26 cellular contexts compared by ENCODE assay signal in the genomic region with DNA sequence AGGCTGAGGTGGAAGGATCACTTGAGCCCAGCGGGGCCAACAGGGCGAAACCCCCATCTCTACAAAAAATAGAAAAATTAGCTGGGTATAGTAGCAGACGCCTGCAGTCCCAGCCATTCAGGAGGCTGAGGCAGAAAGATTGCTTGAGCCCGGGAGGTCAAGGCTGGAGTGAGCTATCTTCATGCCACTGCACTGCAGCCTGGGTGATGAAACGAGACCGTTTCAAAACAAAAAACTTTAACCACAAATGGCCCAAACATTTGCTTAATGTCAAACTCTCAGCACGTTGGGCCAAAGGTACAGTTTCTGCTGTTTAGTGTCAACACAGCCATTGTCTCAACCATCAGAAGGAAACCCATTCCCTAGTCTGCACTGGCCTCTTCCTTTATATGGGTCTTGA.
DNase-seq lines count a peak whose midpoint lies in the region; ATAC-seq, FAIRE-seq and TF ChIP-seq lines count a peak whose summit lies in the region.
"Had no signal": no experiment of that assay in that cellular context is flagged by ENCODE, and none has a peak within 500 bp of the region (broad histone marks: within the 10 kb centered on the region; RNA-seq: fewer than 3 reads in every experiment).

No MANE protein-coding gene starts in this region.

- no peak for TF ChIP-seq RAD21 in HepG2 (CRISPR knock-in tag; IDR thresholded peaks at IDR 0.05)

- TF ChIP-seq EP300 in HepG2 (IDR thresholded peaks at IDR 0.05; ENCODE audit: low read depth in 2 of 2, low read length in 2 of 2) (peak in 1 of 2 experiments; percentile 40; a peak in 1 of 4 replicates), HepG2 (CRISPR knock-in tag; IDR thresholded peaks at IDR 0.05; ENCODE audit: borderline replicate concordance) (no peak)

- POLR2A ChIA-PET in HepG2 (lab: Yijun Ruan, JAX), result no interaction called here

- in situ Hi-C loops in HepG2 (cut with HindIII; ENCODE audit: extremely low pct_ligation_motif_present, low pct_unique_long_range_greater_than_20kb), result no loop called here

- no peak overlapping the region for H3K9ac ChIP-seq in HepG2 (ENCODE audit: insufficient read depth, low read depth, low read length)
- H3K9ac ChIP-seq: BLaER1 treated with 17β-estradiol and CSF1 and Interleukin-3, amounts not matched to agents 10 nM and 100 nM had no signal

- H3K36me3 ChIP-seq in HepG2 (replicated peaks in 1 of 2; ENCODE audit: control insufficient read depth in 1 of 2, insufficient read depth in 2 of 2, low read length in 2 of 2), result no peaks in the 10 kb centered on the region
- H3K36me3 ChIP-seq in right lobe of liver, result no peaks in the 10 kb centered on the region
- H3K36me3 ChIP-seq: BLaER1 treated with 17β-estradiol and CSF1 and Interleukin-3, amounts not matched to agents 10 nM and 100 nM; HAP-1 had no signal

- TF ChIP-seq POLR2A in HepG2 (IDR thresholded peaks at IDR 0.05; ENCODE audit: insufficient read depth in 1 of 2, low read depth in 2 of 2, low read length in 2 of 2) (no peak), right lobe of liver (IDR thresholded peaks at IDR 0.05) (no peak)

- H3K9me3 ChIP-seq in HepG2 (ENCODE audit: low read length) (no peaks in the 10 kb centered on the region), right lobe of liver (no peaks in the 10 kb centered on the region)
- H3K9me3 ChIP-seq: A549; BE2C; BLaER1 treated with 17β-estradiol and CSF1 and Interleukin-3, amounts not matched to agents 10 nM and 100 nM; HAP-1 had no signal

- peak; percentile 59 for ATAC-seq in HepG2
- ATAC-seq in right lobe of liver, result no peak
- ATAC-seq: A549 had no signal

- peaks cover 23% of the 10 kb centered on the region for H3K4me1 ChIP-seq in HepG2 (ENCODE audit: insufficient read depth, low read length)
- H3K4me1 ChIP-seq in right lobe of liver, result no peaks in the 10 kb centered on the region
- H3K4me1 ChIP-seq: A549, HAP-1 had no signal

- 3% methylated on average over 6 of the region's 7 CpGs for WGBS in HepG2 (ENCODE audit: low lambda C conversion rate)
- WGBS in right lobe of liver (ENCODE audit: insufficient coverage, low coverage, low lambda C conversion rate, missing lambda C conversion rate), result 59% methylated on average over 6 of the region's 7 CpGs

- H3K4me2 ChIP-seq in HepG2 (ENCODE audit: low read depth, low read length), result no peak overlapping the region
- H3K4me2 ChIP-seq: A549; BLaER1 treated with 17β-estradiol and CSF1 and Interleukin-3, amounts not matched to agents 10 nM and 100 nM had no signal

- H3K79me2 ChIP-seq in HepG2 (ENCODE audit: insufficient read depth, low read length), result no peaks in the 10 kb centered on the region

- no peak overlapping the region for H3K27ac ChIP-seq in HepG2 (ENCODE audit: extremely low read length, insufficient read depth, low read length)
- no peak overlapping the region for H3K27ac ChIP-seq in right lobe of liver
- H3K27ac ChIP-seq: A549; BLaER1 treated with 17β-estradiol and CSF1 and Interleukin-3, amounts not matched to agents 10 nM and 100 nM had no signal

- H3K4me3 ChIP-seq in HepG2 (replicated peaks in 1 of 3; ENCODE audit: insufficient read depth in 1 of 3, low read depth in 2 of 3, low read length in 3 of 3) (no peak overlapping the region), right lobe of liver (no peak overlapping the region)
- H3K4me3 ChIP-seq: A549; BLaER1 treated with 17β-estradiol and CSF1 and Interleukin-3, amounts not matched to agents 10 nM and 100 nM; HAP-1 had no signal

- FAIRE-seq in HepG2 (lab: Jason Lieb, UNC) (no peak), GM19239 (lab: Jason Lieb, UNC) (no peak)
- FAIRE-seq: A549, D721Med, GM12891, GM18507, H54 had no signal

- CTCF ChIA-PET in HepG2 (lab: Yijun Ruan, JAX; ENCODE audit: low intra/inter-chr PET ratio, low total read pairs), result no interaction called here

- H3K27me3 ChIP-seq in HepG2 (ENCODE audit: control insufficient read depth in 1 of 2, insufficient read depth in 2 of 2, low read length in 2 of 2), result peaks cover 0 to 26% of the 10 kb centered on the region in 2 experiments; a peak in 2 of 5 replicates
- no peaks in the 10 kb centered on the region for H3K27me3 ChIP-seq in right lobe of liver
- H3K27me3 ChIP-seq: BE2C had no signal

- H2AFZ ChIP-seq in HepG2 (ENCODE audit: low read length), result no peak overlapping the region

- no TSS peak for BruUV-seq in HepG2 (replicated peaks; lab: Mats Ljungman, UMichigan)

- H4K20me1 ChIP-seq in HepG2 (ENCODE audit: insufficient read depth, low read length), result no peaks in the 10 kb centered on the region
- H4K20me1 ChIP-seq: BLaER1 treated with 17β-estradiol and CSF1 and Interleukin-3, amounts not matched to agents 10 nM and 100 nM had no signal

- intact Hi-C loops in HepG2 (cut with micrococcal nuclease; ENCODE audit: unreplicated experiment), result no loop called here
- intact Hi-C loops in right lobe of liver (cut with DNase I), result no loop called here

- DNase-seq in HepG2 (ENCODE audit: low spot score), result peak; percentile 13
- no peak for DNase-seq in right lobe of liver
- DNase-seq in NOMO-1 (lab: John Stamatoyannopoulos, UW; ENCODE audit: unreplicated experiment in 2 of 2), result peak; percentile 51 to 70
- DNase-seq in amniotic epithelial cell (ENCODE audit: low read depth), result peak; percentile 40
- DNase-seq in GM19239 (ENCODE audit: insufficient read length, low spot score), result no peak
- DNase-seq in effector CD8-positive, alpha-beta T cell (lab: John Stamatoyannopoulos, UW), result no peak
- DNase-seq in NCI-H69 (lab: John Stamatoyannopoulos, UW), result no peak
- DNase-seq: 8988T; ACHN; AML-193; BE2C; CD4-positive, alpha-beta T cell; CD8-positive, alpha-beta memory T cell; DMS 273 treated with DMSO at 0.1 percent for 48 hours; DMS79; EL; GF-D8; GOT3; HFFc6 had no signal

- TF ChIP-seq CTCF in HepG2 (CRISPR knock-in tag; IDR thresholded peaks at IDR 0.05), result no peak
- TF ChIP-seq CTCF in right lobe of liver (IDR thresholded peaks at IDR 0.05), result no peak

TF ChIP-seq in HepG2, 621 proteins besides CTCF, POLR2A, EP300 and RAD21 (continues in another document):
- no peak for TF ChIP-seq SOX6 (IDR thresholded peaks at IDR 0.05)
- TF ChIP-seq SOX6 (CRISPR knock-in tag; IDR thresholded peaks at IDR 0.05), result peak; percentile 60; the same call in 1 of the 2 replicates
- TF ChIP-seq, protein P1, sequence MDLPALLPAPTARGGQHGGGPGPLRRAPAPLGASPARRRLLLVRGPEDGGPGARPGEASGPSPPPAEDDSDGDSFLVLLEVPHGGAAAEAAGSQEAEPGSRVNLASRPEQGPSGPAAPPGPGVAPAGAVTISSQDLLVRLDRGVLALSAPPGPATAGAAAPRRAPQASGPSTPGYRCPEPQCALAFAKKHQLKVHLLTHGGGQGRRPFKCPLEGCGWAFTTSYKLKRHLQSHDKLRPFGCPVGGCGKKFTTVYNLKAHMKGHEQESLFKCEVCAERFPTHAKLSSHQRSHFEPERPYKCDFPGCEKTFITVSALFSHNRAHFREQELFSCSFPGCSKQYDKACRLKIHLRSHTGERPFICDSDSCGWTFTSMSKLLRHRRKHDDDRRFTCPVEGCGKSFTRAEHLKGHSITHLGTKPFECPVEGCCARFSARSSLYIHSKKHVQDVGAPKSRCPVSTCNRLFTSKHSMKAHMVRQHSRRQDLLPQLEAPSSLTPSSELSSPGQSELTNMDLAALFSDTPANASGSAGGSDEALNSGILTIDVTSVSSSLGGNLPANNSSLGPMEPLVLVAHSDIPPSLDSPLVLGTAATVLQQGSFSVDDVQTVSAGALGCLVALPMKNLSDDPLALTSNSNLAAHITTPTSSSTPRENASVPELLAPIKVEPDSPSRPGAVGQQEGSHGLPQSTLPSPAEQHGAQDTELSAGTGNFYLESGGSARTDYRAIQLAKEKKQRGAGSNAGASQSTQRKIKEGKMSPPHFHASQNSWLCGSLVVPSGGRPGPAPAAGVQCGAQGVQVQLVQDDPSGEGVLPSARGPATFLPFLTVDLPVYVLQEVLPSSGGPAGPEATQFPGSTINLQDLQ (CRISPR knock-in tag; IDR thresholded peaks at IDR 0.05), result no peak
- TF ChIP-seq MIER3 (CRISPR knock-in tag; IDR thresholded peaks at IDR 0.05; ENCODE audit: borderline replicate concordance), result no peak
- no peak for TF ChIP-seq HOXD1 (CRISPR knock-in tag; IDR thresholded peaks at IDR 0.05)
- TF ChIP-seq YEATS4 (CRISPR knock-in tag; IDR thresholded peaks at IDR 0.05; ENCODE audit: borderline replicate concordance), result no peak
- TF ChIP-seq FOXA1 (IDR thresholded peaks at IDR 0.05), result no peak
- 0 out of 2 replicates have a peak, but pooled peaks have one; percentile 31 for TF ChIP-seq FOXA1 (CRISPR knock-in tag; IDR thresholded peaks at IDR 0.05)
- no peak for TF ChIP-seq ZNF207 (IDR thresholded peaks at IDR 0.05; ENCODE audit: borderline replicate concordance)
- TF ChIP-seq MBD4 (IDR thresholded peaks at IDR 0.05; ENCODE audit: borderline replicate concordance, low read length), result no peak
- TF ChIP-seq, protein P2, sequence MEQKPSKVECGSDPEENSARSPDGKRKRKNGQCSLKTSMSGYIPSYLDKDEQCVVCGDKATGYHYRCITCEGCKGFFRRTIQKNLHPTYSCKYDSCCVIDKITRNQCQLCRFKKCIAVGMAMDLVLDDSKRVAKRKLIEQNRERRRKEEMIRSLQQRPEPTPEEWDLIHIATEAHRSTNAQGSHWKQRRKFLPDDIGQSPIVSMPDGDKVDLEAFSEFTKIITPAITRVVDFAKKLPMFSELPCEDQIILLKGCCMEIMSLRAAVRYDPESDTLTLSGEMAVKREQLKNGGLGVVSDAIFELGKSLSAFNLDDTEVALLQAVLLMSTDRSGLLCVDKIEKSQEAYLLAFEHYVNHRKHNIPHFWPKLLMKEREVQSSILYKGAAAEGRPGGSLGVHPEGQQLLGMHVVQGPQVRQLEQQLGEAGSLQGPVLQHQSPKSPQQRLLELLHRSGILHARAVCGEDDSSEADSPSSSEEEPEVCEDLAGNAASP (CRISPR knock-in tag; IDR thresholded peaks at IDR 0.05; ENCODE audit: borderline replicate concordance), result no peak
- TF ChIP-seq ZNF816 (CRISPR knock-in tag; IDR thresholded peaks at IDR 0.05; ENCODE audit: borderline replicate concordance), result no peak
- 0 out of 2 replicates have a peak, but pooled peaks have one; percentile 23 for TF ChIP-seq HNF4G (IDR thresholded peaks at IDR 0.05; ENCODE audit: borderline replicate concordance, low read depth, low read length)
- TF ChIP-seq HNF4G (CRISPR knock-in tag; IDR thresholded peaks at IDR 0.05; ENCODE audit: borderline replicate concordance, low read depth), result no peak
- TF ChIP-seq SOX5 (CRISPR knock-in tag; IDR thresholded peaks at IDR 0.05; ENCODE audit: borderline replicate concordance), result peak; percentile 50; the same call in 1 of the 2 replicates
- TF ChIP-seq SOX13 (IDR thresholded peaks at IDR 0.05), result no peak
- peak in 1 of 2 experiments; percentile 57; a peak in 1 of 4 replicates for TF ChIP-seq SOX13 (CRISPR knock-in tag; conservative IDR thresholded peaks at IDR 0.05 in 1 of 2, IDR thresholded peaks at IDR 0.05 in 1 of 2)
- no peak for TF ChIP-seq ZNF660 (CRISPR knock-in tag; IDR thresholded peaks at IDR 0.05; ENCODE audit: borderline replicate concordance, low read depth)
- no peak for TF ChIP-seq STAG1 (CRISPR knock-in tag; IDR thresholded peaks at IDR 0.05)

Comparison
In these comparisons a context has a peak if more than half of its experiments do, and no peak if none do; other contexts are left out.
1. DNase-seq: peak in HepG2 (single experiment), NOMO-1 (2 of 2) and amniotic epithelial cell (single experiment); none in right lobe of liver (0 of 3), GM19239 (single experiment), effector CD8-positive, alpha-beta T cell (single experiment) and NCI-H69 (single experiment).